Comparison of ENCODE assay signal across 17 cellular contexts in genomic region chr5:86909896-86910295, GRCh38.
DNase-seq lines count a peak whose midpoint lies in the region; ATAC-seq and TF ChIP-seq lines count a peak whose summit lies in the region.
"Had no signal": no experiment of that assay in that cellular context is flagged by ENCODE, and none has a peak within 500 bp of the region (broad histone marks: within the 10 kb centered on the region; RNA-seq: fewer than 3 reads in every experiment).

No MANE protein-coding gene starts in this region.

- H3K4me3 Mint-ChIP-seq in stimulated activated naive CD8-positive, alpha-beta T cell treated with anti-CD3 and anti-CD28 coated beads, Interleukin-15, amount 100 ng/mL, for 72 hours: no peak overlapping the region
- H3K4me3 Mint-ChIP-seq: CD4-positive, alpha-beta T cell; effector memory CD8-positive, alpha-beta T cell; memory B cell had no signal

- TF ChIP-seq CTCF in AG09309 (IDR thresholded peaks at IDR 0.05; ENCODE audit: control insufficient read depth, insufficient read depth, low read depth, low read length, missing control alignments) (no peak), left lung (IDR thresholded peaks at IDR 0.05) (no peak)

- H3K4me3 ChIP-seq in AG09309 (ENCODE audit: control insufficient read depth, low read depth, low read length) (no peak overlapping the region), left lung (no peak overlapping the region)
- H3K4me3 ChIP-seq in effector memory CD4-positive, alpha-beta T cell (ENCODE audit: insufficient read depth, low read depth, low read length, poor library complexity, severe bottlenecking): no peak overlapping the region
- H3K4me3 ChIP-seq: Peyer's patch had no signal

- no peak overlapping the region for H3K27ac ChIP-seq in left lung
- H3K27ac ChIP-seq in effector memory CD4-positive, alpha-beta T cell (ENCODE audit: insufficient read depth, low read length, poor library complexity, severe bottlenecking): no peak overlapping the region
- H3K27ac ChIP-seq: Peyer's patch had no signal

- H3K4me1 ChIP-seq in left lung: no peaks in the 10 kb centered on the region
- no peaks in the 10 kb centered on the region for H3K4me1 ChIP-seq in effector memory CD4-positive, alpha-beta T cell (ENCODE audit: control insufficient read depth, insufficient read depth, low read length, poor library complexity, severe bottlenecking)
- H3K4me1 ChIP-seq: Peyer's patch had no signal

- no peaks in the 10 kb centered on the region for H3K36me3 ChIP-seq in left lung
- no peaks in the 10 kb centered on the region for H3K36me3 ChIP-seq in effector memory CD4-positive, alpha-beta T cell (ENCODE audit: control insufficient read depth, insufficient read depth, low read length)
- H3K36me3 ChIP-seq: Peyer's patch had no signal

- no peaks in the 10 kb centered on the region for H3K4me1 Mint-ChIP-seq in stimulated activated naive CD8-positive, alpha-beta T cell treated with anti-CD3 and anti-CD28 coated beads, Interleukin-15, amount 100 ng/mL, for 72 hours
- H3K4me1 Mint-ChIP-seq: memory B cell had no signal

- H3K27me3 ChIP-seq in left lung: no peaks in the 10 kb centered on the region
- no peaks in the 10 kb centered on the region for H3K27me3 ChIP-seq in effector memory CD4-positive, alpha-beta T cell (replicated peaks; ENCODE audit: control insufficient read depth, insufficient read depth, low read length, poor library complexity, severe bottlenecking)
- H3K27me3 ChIP-seq: Peyer's patch had no signal

- ATAC-seq in left lung (peak; percentile 38), HG02571 (IDR thresholded peaks at IDR 0.05; ENCODE audit: unreplicated experiment) (no peak)
- no peak for ATAC-seq in stimulated activated naive CD8-positive, alpha-beta T cell treated with anti-CD3 and anti-CD28 coated beads, Interleukin-15, amount 100 ng/mL, for 72 hours
- ATAC-seq: effector memory CD8-positive, alpha-beta T cell had no signal

- peaks cover 34% of the 10 kb centered on the region for H3K27me3 Mint-ChIP-seq in stimulated activated naive CD8-positive, alpha-beta T cell treated with anti-CD3 and anti-CD28 coated beads, Interleukin-15, amount 100 ng/mL, for 72 hours

- intact Hi-C loops in left lung (cut with DNase I): no loop called here

- no peaks in the 10 kb centered on the region for H3K9me3 ChIP-seq in left lung
- H3K9me3 ChIP-seq in effector memory CD4-positive, alpha-beta T cell (ENCODE audit: control insufficient read depth, low read length): no peaks in the 10 kb centered on the region
- H3K9me3 ChIP-seq: Peyer's patch had no signal

- no peak overlapping the region for H3K27ac Mint-ChIP-seq in stimulated activated naive CD8-positive, alpha-beta T cell treated with anti-CD3 and anti-CD28 coated beads, Interleukin-15, amount 100 ng/mL, for 72 hours
- H3K27ac Mint-ChIP-seq: CD4-positive, alpha-beta T cell; effector memory CD8-positive, alpha-beta T cell; memory B cell had no signal

- DNase-seq in AG09309 (ENCODE audit: low read depth) (peak; percentile 61), HS-5 (ENCODE audit: low read depth) (peak; percentile 87), astrocyte of the hippocampus (ENCODE audit: low read depth, low spot score) (peak; percentile 51), left lung (no peak), NCI-H1930 (lab: John Stamatoyannopoulos, UW) (no peak)
- DNase-seq in effector memory CD4-positive, alpha-beta T cell: no peak
- no peak for DNase-seq in stimulated activated naive CD8-positive, alpha-beta T cell treated with anti-CD3 and anti-CD28 coated beads, Interleukin-15, amount 100 ng/mL, for 72 hours
- DNase-seq: activated CD8-positive, alpha-beta memory T cell treated with anti-CD3 and anti-CD28 coated beads, Interleukin-2, amount 50 U/mL, for 4 hours; amygdala; CD4-positive, alpha-beta T cell; effector memory CD8-positive, alpha-beta T cell; Peyer's patch; posterior cingulate gyrus; stimulated activated CD4-positive, alpha-beta T cell treated with anti-CD3 and anti-CD28 coated beads, Interleukin-2, amount 100 ng/mL, for 48 hours; stimulated activated naive CD4-positive, alpha-beta T cell treated with Interleukin-2 at 50 U/mL for 16 hours had no signal

- no peaks in the 10 kb centered on the region for H3K9me3 Mint-ChIP-seq in stimulated activated naive CD8-positive, alpha-beta T cell treated with anti-CD3 and anti-CD28 coated beads, Interleukin-15, amount 100 ng/mL, for 72 hours
- H3K9me3 Mint-ChIP-seq: CD4-positive, alpha-beta T cell; effector memory CD8-positive, alpha-beta T cell had no signal

Comparison
In these comparisons a context has a peak if more than half of its experiments do, and no peak if none do; other contexts are left out.
1. DNase-seq: peak in AG09309 (single experiment), HS-5 (single experiment) and astrocyte of the hippocampus (single experiment); none in left lung (0 of 2), NCI-H1930 (0 of 2), effector memory CD4-positive, alpha-beta T cell (0 of 3) and stimulated activated naive CD8-positive, alpha-beta T cell treated with anti-CD3 and anti-CD28 coated beads, Interleukin-15, amount 100 ng/mL, for 72 hours (0 of 2).